In the genomic region with DNA sequence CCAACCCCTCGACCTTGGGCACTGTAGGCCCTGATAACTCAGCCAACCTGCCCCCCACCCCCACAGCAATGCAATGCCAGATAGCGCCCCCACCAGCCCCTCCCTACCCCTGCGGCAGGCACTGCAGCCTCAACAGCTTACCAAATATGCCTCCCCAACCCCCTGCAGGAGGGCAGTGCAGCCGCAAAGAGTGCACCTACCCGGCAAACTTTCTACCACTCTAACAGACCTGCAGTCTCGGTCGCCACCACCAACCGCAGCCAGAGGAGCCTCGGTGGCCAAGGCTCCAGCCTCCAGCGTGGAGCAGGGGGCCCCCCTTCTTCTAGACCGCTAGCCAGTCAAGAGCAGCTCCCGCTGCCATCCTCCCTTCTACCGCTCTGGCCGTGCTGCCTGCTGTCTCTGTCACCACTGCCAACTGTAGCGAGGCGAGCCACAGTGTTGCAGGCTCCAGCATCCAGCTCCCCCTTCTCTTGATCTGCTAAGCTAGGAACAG, we compare ENCODE assay signal across 7 cellular contexts.
DNase-seq lines count a peak whose midpoint lies in the region; ATAC-seq, FAIRE-seq and TF ChIP-seq lines count a peak whose summit lies in the region.
"Not testable (repeated sequence)": the region's sequence is repeated elsewhere in the genome, so short reads cannot be mapped to it uniquely, and the experiment has no call there.

No MANE protein-coding gene starts in this region.

- not testable (repeated sequence) for H3K4me1 ChIP-seq in HepG2 (ENCODE audit: insufficient read depth, low read length)

- POLR2A ChIA-PET in T-cell (lab: Charles Lee); HepG2 (lab: Yijun Ruan, JAX): not testable (repeated sequence)

- not testable (repeated sequence) for BruUV-seq in HepG2 (replicated peaks; lab: Mats Ljungman, UMichigan)

- H3K27ac ChIP-seq in HepG2 (ENCODE audit: extremely low read length, insufficient read depth, low read length) = not testable (repeated sequence)

- not testable (repeated sequence) for TF ChIP-seq POLR2A in HepG2 (IDR thresholded peaks at IDR 0.05; ENCODE audit: insufficient read depth in 1 of 2, low read depth in 2 of 2, low read length in 2 of 2)

- TF ChIP-seq EP300 in HepG2 (IDR thresholded peaks at IDR 0.05; ENCODE audit: low read depth in 2 of 2, low read length in 2 of 2); HepG2 (CRISPR knock-in tag; IDR thresholded peaks at IDR 0.05; ENCODE audit: borderline replicate concordance): not testable (repeated sequence)

- intact Hi-C loops in HepG2 (cut with micrococcal nuclease; ENCODE audit: unreplicated experiment) = not testable (repeated sequence)

- CTCF ChIA-PET in T-cell (lab: Charles Lee); HepG2 (lab: Yijun Ruan, JAX; ENCODE audit: low intra/inter-chr PET ratio, low total read pairs): not testable (repeated sequence)

- H3K27me3 ChIP-seq in HepG2 (ENCODE audit: control insufficient read depth in 1 of 2, insufficient read depth in 2 of 2, low read length in 2 of 2) = not testable (repeated sequence)

- H2AFZ ChIP-seq in HepG2 (ENCODE audit: low read length) = not testable (repeated sequence)

- not testable (repeated sequence) for H3K9me3 ChIP-seq in HepG2 (ENCODE audit: low read length)

- peak; percentile 6 for DNase-seq in ELF-1 (ENCODE audit: low read depth, low spot score)
- peak in 2 of 34 experiments; percentile 14 to 18 for DNase-seq in T-cell
- DNase-seq in activated CD8-positive, alpha-beta memory T cell treated with anti-CD3 and anti-CD28 coated beads for 24 hours = peak; percentile 61
- DNase-seq in activated naive CD8-positive, alpha-beta T cell treated with anti-CD3 and anti-CD28 coated beads for 36 hours = peak; percentile 8
- DNase-seq in HepG2 (ENCODE audit: low spot score); stimulated activated effector memory CD8-positive, alpha-beta T cell treated with anti-CD3 and anti-CD28 coated beads, Interleukin-12 subunit alpha, Interleukin-12 subunit beta, amount 100 ng/mL, for 72 hours (ENCODE audit: low spot score in 2 of 2): not testable (repeated sequence)

- 64% methylated on average over 8 of the region's 16 CpGs for WGBS in HepG2 (ENCODE audit: low lambda C conversion rate)

- H3K79me2 ChIP-seq in HepG2 (ENCODE audit: insufficient read depth, low read length) = not testable (repeated sequence)

- peak overlapping the region; percentile 42 to 76 (median 42) for H3K4me3 Mint-ChIP-seq in T-cell
- H3K4me3 Mint-ChIP-seq in activated naive CD8-positive, alpha-beta T cell treated with anti-CD3 and anti-CD28 coated beads for 36 hours = peak overlapping the region; percentile 70
- H3K4me3 Mint-ChIP-seq in stimulated activated effector memory CD8-positive, alpha-beta T cell treated with anti-CD3 and anti-CD28 coated beads, Interleukin-12 subunit alpha, Interleukin-12 subunit beta, amount 100 ng/mL, for 72 hours = not testable (repeated sequence)

- not testable (repeated sequence) for H3K9ac ChIP-seq in HepG2 (ENCODE audit: insufficient read depth, low read depth, low read length)

- not testable (repeated sequence) for H3K9me3 Mint-ChIP-seq in T-cell; activated naive CD8-positive, alpha-beta T cell treated with anti-CD3 and anti-CD28 coated beads for 36 hours; stimulated activated effector memory CD8-positive, alpha-beta T cell treated with anti-CD3 and anti-CD28 coated beads, Interleukin-12 subunit alpha, Interleukin-12 subunit beta, amount 100 ng/mL, for 72 hours

- not testable (repeated sequence) for FAIRE-seq in HepG2 (lab: Jason Lieb, UNC)

- H4K20me1 ChIP-seq in HepG2 (ENCODE audit: insufficient read depth, low read length) = not testable (repeated sequence)

- H3K27me3 Mint-ChIP-seq in T-cell; activated naive CD8-positive, alpha-beta T cell treated with anti-CD3 and anti-CD28 coated beads for 36 hours: not testable (repeated sequence)

- in situ Hi-C loops in HepG2 (cut with HindIII; ENCODE audit: extremely low pct_ligation_motif_present, low pct_unique_long_range_greater_than_20kb) = not testable (repeated sequence)

- not testable (repeated sequence) for TF ChIP-seq RAD21 in HepG2 (CRISPR knock-in tag; IDR thresholded peaks at IDR 0.05)

- ATAC-seq in T-cell (replicated peaks in 1 of 4) (peak in 1 of 4 experiments; percentile 21), esophagus mucosa (peak; percentile 25), HepG2 (peak; percentile 56)
- not testable (repeated sequence) for ATAC-seq in stimulated activated effector memory CD8-positive, alpha-beta T cell treated with anti-CD3 and anti-CD28 coated beads, Interleukin-12 subunit alpha, Interleukin-12 subunit beta, amount 100 ng/mL, for 72 hours

- H3K36me3 Mint-ChIP-seq in T-cell; activated naive CD8-positive, alpha-beta T cell treated with anti-CD3 and anti-CD28 coated beads for 36 hours; stimulated activated effector memory CD8-positive, alpha-beta T cell treated with anti-CD3 and anti-CD28 coated beads, Interleukin-12 subunit alpha, Interleukin-12 subunit beta, amount 100 ng/mL, for 72 hours: not testable (repeated sequence)

- H3K36me3 ChIP-seq in HepG2 (replicated peaks in 1 of 2; ENCODE audit: control insufficient read depth in 1 of 2, insufficient read depth in 2 of 2, low read length in 2 of 2) = not testable (repeated sequence)

- H3K4me3 ChIP-seq in HepG2 (replicated peaks in 1 of 3; ENCODE audit: insufficient read depth in 1 of 3, low read depth in 2 of 3, low read length in 3 of 3) = not testable (repeated sequence)

- not testable (repeated sequence) for TF ChIP-seq CTCF in HepG2 (CRISPR knock-in tag; IDR thresholded peaks at IDR 0.05)

- peaks cover 38 to 50% (median 41%) of the 10 kb centered on the region in 3 donors for H3K4me1 Mint-ChIP-seq in T-cell
- peaks cover 26% of the 10 kb centered on the region for H3K4me1 Mint-ChIP-seq in activated naive CD8-positive, alpha-beta T cell treated with anti-CD3 and anti-CD28 coated beads for 36 hours
- peaks cover 23% of the 10 kb centered on the region for H3K4me1 Mint-ChIP-seq in stimulated activated effector memory CD8-positive, alpha-beta T cell treated with anti-CD3 and anti-CD28 coated beads, Interleukin-12 subunit alpha, Interleukin-12 subunit beta, amount 100 ng/mL, for 72 hours

- peak overlapping the region; percentile 90 to 92 for H3K27ac Mint-ChIP-seq in T-cell
- H3K27ac Mint-ChIP-seq in activated naive CD8-positive, alpha-beta T cell treated with anti-CD3 and anti-CD28 coated beads for 36 hours = peak overlapping the region; percentile 77
- peak overlapping the region; percentile 81 for H3K27ac Mint-ChIP-seq in stimulated activated effector memory CD8-positive, alpha-beta T cell treated with anti-CD3 and anti-CD28 coated beads, Interleukin-12 subunit alpha, Interleukin-12 subunit beta, amount 100 ng/mL, for 72 hours

- not testable (repeated sequence) for H3K4me2 ChIP-seq in HepG2 (ENCODE audit: low read depth, low read length)

TF ChIP-seq in HepG2, 621 proteins besides CTCF, POLR2A, EP300 and RAD21:
- TF ChIP-seq, protein P1, sequence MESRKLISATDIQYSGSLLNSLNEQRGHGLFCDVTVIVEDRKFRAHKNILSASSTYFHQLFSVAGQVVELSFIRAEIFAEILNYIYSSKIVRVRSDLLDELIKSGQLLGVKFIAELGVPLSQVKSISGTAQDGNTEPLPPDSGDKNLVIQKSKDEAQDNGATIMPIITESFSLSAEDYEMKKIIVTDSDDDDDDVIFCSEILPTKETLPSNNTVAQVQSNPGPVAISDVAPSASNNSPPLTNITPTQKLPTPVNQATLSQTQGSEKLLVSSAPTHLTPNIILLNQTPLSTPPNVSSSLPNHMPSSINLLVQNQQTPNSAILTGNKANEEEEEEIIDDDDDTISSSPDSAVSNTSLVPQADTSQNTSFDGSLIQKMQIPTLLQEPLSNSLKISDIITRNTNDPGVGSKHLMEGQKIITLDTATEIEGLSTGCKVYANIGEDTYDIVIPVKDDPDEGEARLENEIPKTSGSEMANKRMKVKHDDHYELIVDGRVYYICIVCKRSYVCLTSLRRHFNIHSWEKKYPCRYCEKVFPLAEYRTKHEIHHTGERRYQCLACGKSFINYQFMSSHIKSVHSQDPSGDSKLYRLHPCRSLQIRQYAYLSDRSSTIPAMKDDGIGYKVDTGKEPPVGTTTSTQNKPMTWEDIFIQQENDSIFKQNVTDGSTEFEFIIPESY (CRISPR knock-in tag; IDR thresholded peaks at IDR 0.05) = peak; percentile 64
